Comparison of ENCODE assay signal across 8 cellular contexts in genomic region chr15:98221144-98221543, GRCh38.
"Had no signal": no experiment of that assay in that cellular context is flagged by ENCODE, and none has a peak within 500 bp of the region (broad histone marks: within the 10 kb centered on the region; RNA-seq: fewer than 3 reads in every experiment).

No MANE protein-coding gene starts in this region.

- ATAC-seq: HCT116, HepG2 had no signal

- H3K9me3 ChIP-seq: HAP-1 had no signal

- H3K4me1 ChIP-seq: HAP-1 had no signal

- H3K4me3 ChIP-seq: GM23248, HAP-1 had no signal

- H3K36me3 ChIP-seq: HAP-1 had no signal

- H3K27ac ChIP-seq: GM23248, HL-60 had no signal

- DNase-seq: GM23248, GOT3, H7, HFFc6 had no signal
